In genomic region chr20:6006603-6006949, GRCh38 we compare ENCODE assay signal across 8 cellular contexts. TPM values are rescaled to one million over a fixed set of nuclear protein-coding genes. Genes with fewer than 3 reads are reported as not detected.
A peak's percentile ranks its signal among the peaks of the same experiment; 100 is the strongest.
DNase-seq lines count a peak whose midpoint lies in the region; ATAC-seq and TF ChIP-seq lines count a peak whose summit lies in the region.

No MANE protein-coding gene starts in this region.

- H2AFZ ChIP-seq in neuronal stem cell (ENCODE audit: low read length) = peak overlapping the region; percentile 95

- peaks cover 6 to 21% of the 10 kb centered on the region in 2 donors for H3K36me3 ChIP-seq in neuronal stem cell (replicated peaks in 1 of 2; ENCODE audit: control insufficient read depth in 2 of 2, insufficient read depth in 2 of 2, low read length in 2 of 2)

- no peak overlapping the region for H3K27ac ChIP-seq in neuronal stem cell (replicated peaks; ENCODE audit: low read length)

- no peak overlapping the region for H4K91ac ChIP-seq in neuronal stem cell (ENCODE audit: low read depth, low read length, poor library complexity)

- H3K4me1 Mint-ChIP-seq in effector memory CD8-positive, alpha-beta T cell (ENCODE audit: low read depth in 2 of 2) = peaks cover 12 to 29% of the 10 kb centered on the region in 2 donors

- no peak overlapping the region for H2BK15ac ChIP-seq in neuronal stem cell (ENCODE audit: low read length)

- no peak overlapping the region for H3K14ac ChIP-seq in neuronal stem cell (ENCODE audit: low read length)

- peak overlapping the region; percentile 91 for H3K4me3 ChIP-seq in NB4 (ENCODE audit: low read depth, low read length)
- H3K4me3 ChIP-seq in neuronal stem cell (ENCODE audit: low read length in 2 of 2) = peak overlapping the region; percentile 87 to 97

- H3K4me2 ChIP-seq in neuronal stem cell (ENCODE audit: insufficient read depth, low read length, poor library complexity, severe bottlenecking) = peak overlapping the region; percentile 77

- H2BK120ac ChIP-seq in neuronal stem cell (ENCODE audit: low read depth, low read length) = no peak overlapping the region

- H4K8ac ChIP-seq in neuronal stem cell (ENCODE audit: low read depth, low read length) = no peak overlapping the region

- no peak for TF ChIP-seq POLR2A in NB4 (IDR thresholded peaks at IDR 0.05; ENCODE audit: extremely low read depth, insufficient read length)

- H3K23ac ChIP-seq in neuronal stem cell (ENCODE audit: low read depth, low read length, poor library complexity) = peak overlapping the region; percentile 97

- H3K4ac ChIP-seq in neuronal stem cell (ENCODE audit: low read length) = no peak overlapping the region

- no peaks in the 10 kb centered on the region for H3K27me3 Mint-ChIP-seq in effector memory CD8-positive, alpha-beta T cell

- H3K27ac Mint-ChIP-seq in effector memory CD8-positive, alpha-beta T cell = peak overlapping the region; percentile 86 to 92

- peaks cover 5 to 8% of the 10 kb centered on the region in 2 donors for H3K4me1 ChIP-seq in neuronal stem cell (ENCODE audit: control insufficient read depth in 2 of 2, insufficient read depth in 1 of 2, low read depth in 1 of 2, low read length in 2 of 2)

- TF ChIP-seq CTCF in NB4 (IDR thresholded peaks at IDR 0.05; ENCODE audit: low read depth, low read length) = no peak

- H3K9me3 ChIP-seq in neuronal stem cell (replicated peaks in 1 of 2; ENCODE audit: control insufficient read depth in 2 of 2, insufficient read depth in 1 of 2, low read depth in 1 of 2, low read length in 2 of 2) = no peaks in the 10 kb centered on the region

- WGBS in neuronal stem cell (ENCODE audit: extremely low coverage in 2 of 2, insufficient read length in 2 of 2, insufficient replicate concordance in 1 of 2), 2 donors = no CpG with 5 or more reads among the region's 10 CpGs

- no peaks in the 10 kb centered on the region for H3K27me3 ChIP-seq in neuronal stem cell (ENCODE audit: control insufficient read depth in 3 of 3, insufficient read depth in 3 of 3, low read depth in 1 of 3, low read length in 3 of 3)

- peak overlapping the region; percentile 92 for H3K9ac ChIP-seq in neuronal stem cell (ENCODE audit: low read depth, low read length, poor library complexity)

- H2BK5ac ChIP-seq in neuronal stem cell (ENCODE audit: low read length) = peak overlapping the region; percentile 94

- no peak overlapping the region for H2BK12ac ChIP-seq in neuronal stem cell (ENCODE audit: low read length)

- no peak overlapping the region for H3K18ac ChIP-seq in neuronal stem cell (ENCODE audit: low read length)

- no peaks in the 10 kb centered on the region for H3K9me3 Mint-ChIP-seq in effector memory CD8-positive, alpha-beta T cell

- peaks cover 24% of the 10 kb centered on the region for H3K36me3 Mint-ChIP-seq in effector memory CD8-positive, alpha-beta T cell (ENCODE audit: insufficient read depth)

- peak overlapping the region; percentile 89 to 92 for H3K4me3 Mint-ChIP-seq in effector memory CD8-positive, alpha-beta T cell

- ATAC-seq in effector memory CD8-positive, alpha-beta T cell (replicated peaks) = no peak
- ATAC-seq in GM18498 (IDR thresholded peaks at IDR 0.05; ENCODE audit: unreplicated experiment) (no peak), GM19023 (IDR thresholded peaks at IDR 0.05; ENCODE audit: unreplicated experiment) (no peak)

- peaks cover 5% of the 10 kb centered on the region for H3K79me1 ChIP-seq in neuronal stem cell (ENCODE audit: low read depth, low read length)

- H2AK5ac ChIP-seq in neuronal stem cell (ENCODE audit: low read depth, low read length) = no peak overlapping the region

- DNase-seq in EL (peak; percentile 10), NB4 (ENCODE audit: low read depth) (no peak), neuronal stem cell (ENCODE audit: low spot score) (no peak), OCI-M2 (lab: John Stamatoyannopoulos, UW; ENCODE audit: unreplicated experiment) (no peak), NCI-H128 (lab: John Stamatoyannopoulos, UW; ENCODE audit: unreplicated experiment) (no peak)
- DNase-seq in effector memory CD8-positive, alpha-beta T cell = no peak

RNA-seq across cellular contexts. Expression of gene CRLS1, which starts 0.7 kb away (rescaled TPM):
- 36.5 TPM for polyA plus RNA-seq in neuronal stem cell (2013, experiment 1 of 2)
- 32.9 TPM for polyA plus RNA-seq in neuronal stem cell (2013, experiment 2 of 2)

RNA-seq across cellular contexts. Expression of gene LRRN4, which starts 47.3 kb away (rescaled TPM):
- polyA plus RNA-seq in neuronal stem cell (2013, experiment 1 of 2) = 0.03 TPM
- 0.03 TPM for polyA plus RNA-seq in neuronal stem cell (2013, experiment 2 of 2)

RNA-seq across cellular contexts. Expression of gene MCM8, which starts 56.1 kb away (rescaled TPM):
- 22.4 TPM for polyA plus RNA-seq in neuronal stem cell (2013, experiment 1 of 2)
- 22.8 TPM for polyA plus RNA-seq in neuronal stem cell (2013, experiment 2 of 2)

RNA-seq across cellular contexts. Expression of gene TRMT6, which starts 56.2 kb away (rescaled TPM):
- polyA plus RNA-seq in neuronal stem cell (2013, experiment 1 of 2) = 19.5 TPM
- polyA plus RNA-seq in neuronal stem cell (2013, experiment 2 of 2) = 20.3 TPM
